Comparison of ENCODE assay signal across 8 cellular contexts in the genomic region with DNA sequence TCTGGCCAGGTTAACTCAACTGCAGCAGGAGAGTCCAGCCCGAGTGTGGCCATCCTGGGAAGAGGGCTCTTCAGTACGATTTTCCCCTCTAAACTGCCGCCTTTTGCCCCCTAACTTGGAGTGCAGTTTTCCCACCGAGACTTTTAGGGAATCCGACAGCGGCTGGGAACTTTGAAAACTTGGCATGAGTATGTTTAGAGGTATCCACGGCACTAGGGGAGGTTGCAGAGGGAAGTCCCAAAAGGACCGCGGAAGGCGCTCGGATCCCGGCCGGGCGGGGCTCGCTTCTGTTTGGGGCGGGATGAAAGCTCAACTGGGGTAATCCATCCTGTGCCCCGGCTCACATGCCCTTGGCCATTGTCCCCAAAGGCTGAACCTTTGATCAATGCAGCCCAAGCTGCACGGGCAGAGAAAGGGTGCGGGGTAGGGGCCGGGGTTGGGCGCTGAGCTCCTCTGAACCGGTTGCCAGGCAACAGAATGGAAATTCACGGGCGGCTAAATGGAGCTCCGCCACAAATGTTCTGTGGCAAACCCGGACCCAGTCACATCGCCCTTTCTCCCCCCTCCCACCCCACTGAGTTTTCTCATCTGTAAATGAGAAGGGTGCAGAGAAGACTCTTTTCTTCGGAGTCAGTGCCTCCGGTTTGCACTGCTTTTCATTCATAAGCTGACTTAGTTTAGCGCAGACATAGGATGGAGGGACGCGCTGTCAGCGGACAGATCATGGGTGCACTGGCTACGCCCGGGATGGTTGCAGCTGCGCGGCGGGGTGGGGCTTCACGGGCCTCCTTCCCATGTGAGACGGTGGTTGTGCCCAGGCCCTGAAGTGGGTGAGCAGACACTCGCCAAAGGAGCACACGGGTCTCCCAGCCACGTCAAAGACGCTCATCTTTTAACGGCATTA. TPM values are rescaled to one million over a fixed set of nuclear protein-coding genes. Genes with fewer than 3 reads are reported as not detected.
DNase-seq lines count a peak whose midpoint lies in the region; ATAC-seq and TF ChIP-seq lines count a peak whose summit lies in the region.

No MANE protein-coding gene starts in this region.

- H3K4me3 ChIP-seq in epithelial cell of proximal tubule (ENCODE audit: low read depth, low read length): peak overlapping the region; percentile 46

- ATAC-seq in GM19351 (IDR thresholded peaks at IDR 0.05; ENCODE audit: unreplicated experiment): peak; percentile 30
- ATAC-seq in SK-N-SH treated with all-trans-retinoic acid at 6 μM for 48 hours: peak; percentile 14
- ATAC-seq in GM19455 (IDR thresholded peaks at IDR 0.05; ENCODE audit: unreplicated experiment): no peak
- no peak for ATAC-seq in GM19452 (IDR thresholded peaks at IDR 0.05; ENCODE audit: unreplicated experiment)

- DNase-seq in AG20443 (ENCODE audit: low spot score) (peak; percentile 39), epithelial cell of proximal tubule (ENCODE audit: low read depth) (no peak), myocyte (ENCODE audit: low read depth) (peak; percentile 38), occipital lobe (lab: John Stamatoyannopoulos, UW) (no peak)

- TF ChIP-seq CTCF in epithelial cell of proximal tubule (conservative IDR thresholded peaks at IDR 0.05; ENCODE audit: low read depth, low read length): no peak

TF ChIP-seq in SK-N-SH treated with all-trans-retinoic acid at 6 μM for 48 hours, 23 proteins besides CTCF, POLR2A, EP300 and RAD21:
- TF ChIP-seq, protein P1, sequence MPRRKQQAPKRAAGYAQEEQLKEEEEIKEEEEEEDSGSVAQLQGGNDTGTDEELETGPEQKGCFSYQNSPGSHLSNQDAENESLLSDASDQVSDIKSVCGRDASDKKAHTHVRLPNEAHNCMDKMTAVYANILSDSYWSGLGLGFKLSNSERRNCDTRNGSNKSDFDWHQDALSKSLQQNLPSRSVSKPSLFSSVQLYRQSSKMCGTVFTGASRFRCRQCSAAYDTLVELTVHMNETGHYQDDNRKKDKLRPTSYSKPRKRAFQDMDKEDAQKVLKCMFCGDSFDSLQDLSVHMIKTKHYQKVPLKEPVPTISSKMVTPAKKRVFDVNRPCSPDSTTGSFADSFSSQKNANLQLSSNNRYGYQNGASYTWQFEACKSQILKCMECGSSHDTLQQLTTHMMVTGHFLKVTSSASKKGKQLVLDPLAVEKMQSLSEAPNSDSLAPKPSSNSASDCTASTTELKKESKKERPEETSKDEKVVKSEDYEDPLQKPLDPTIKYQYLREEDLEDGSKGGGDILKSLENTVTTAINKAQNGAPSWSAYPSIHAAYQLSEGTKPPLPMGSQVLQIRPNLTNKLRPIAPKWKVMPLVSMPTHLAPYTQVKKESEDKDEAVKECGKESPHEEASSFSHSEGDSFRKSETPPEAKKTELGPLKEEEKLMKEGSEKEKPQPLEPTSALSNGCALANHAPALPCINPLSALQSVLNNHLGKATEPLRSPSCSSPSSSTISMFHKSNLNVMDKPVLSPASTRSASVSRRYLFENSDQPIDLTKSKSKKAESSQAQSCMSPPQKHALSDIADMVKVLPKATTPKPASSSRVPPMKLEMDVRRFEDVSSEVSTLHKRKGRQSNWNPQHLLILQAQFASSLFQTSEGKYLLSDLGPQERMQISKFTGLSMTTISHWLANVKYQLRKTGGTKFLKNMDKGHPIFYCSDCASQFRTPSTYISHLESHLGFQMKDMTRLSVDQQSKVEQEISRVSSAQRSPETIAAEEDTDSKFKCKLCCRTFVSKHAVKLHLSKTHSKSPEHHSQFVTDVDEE (CRISPR knock-in tag; IDR thresholded peaks at IDR 0.05): no peak
- TF ChIP-seq CSDC2 (CRISPR knock-in tag; IDR thresholded peaks at IDR 0.05) (no peak), GLIS3 (CRISPR knock-in tag; IDR thresholded peaks at IDR 0.05) (no peak), PPARA (CRISPR knock-in tag; IDR thresholded peaks at IDR 0.05; ENCODE audit: borderline replicate concordance) (no peak), ZNF565 (CRISPR knock-in tag; conservative IDR thresholded peaks at IDR 0.05; ENCODE audit: low read depth) (no peak), BACH2 (CRISPR knock-in tag; IDR thresholded peaks at IDR 0.05; ENCODE audit: borderline replicate concordance) (no peak), ISL1 (CRISPR knock-in tag; IDR thresholded peaks at IDR 0.05) (no peak), ZNF8 (CRISPR knock-in tag; IDR thresholded peaks at IDR 0.05) (no peak), ZFP30 (CRISPR knock-in tag; IDR thresholded peaks at IDR 0.05) (no peak), OSR1 (CRISPR knock-in tag; IDR thresholded peaks at IDR 0.05) (no peak)
- TF ChIP-seq, protein P2, sequence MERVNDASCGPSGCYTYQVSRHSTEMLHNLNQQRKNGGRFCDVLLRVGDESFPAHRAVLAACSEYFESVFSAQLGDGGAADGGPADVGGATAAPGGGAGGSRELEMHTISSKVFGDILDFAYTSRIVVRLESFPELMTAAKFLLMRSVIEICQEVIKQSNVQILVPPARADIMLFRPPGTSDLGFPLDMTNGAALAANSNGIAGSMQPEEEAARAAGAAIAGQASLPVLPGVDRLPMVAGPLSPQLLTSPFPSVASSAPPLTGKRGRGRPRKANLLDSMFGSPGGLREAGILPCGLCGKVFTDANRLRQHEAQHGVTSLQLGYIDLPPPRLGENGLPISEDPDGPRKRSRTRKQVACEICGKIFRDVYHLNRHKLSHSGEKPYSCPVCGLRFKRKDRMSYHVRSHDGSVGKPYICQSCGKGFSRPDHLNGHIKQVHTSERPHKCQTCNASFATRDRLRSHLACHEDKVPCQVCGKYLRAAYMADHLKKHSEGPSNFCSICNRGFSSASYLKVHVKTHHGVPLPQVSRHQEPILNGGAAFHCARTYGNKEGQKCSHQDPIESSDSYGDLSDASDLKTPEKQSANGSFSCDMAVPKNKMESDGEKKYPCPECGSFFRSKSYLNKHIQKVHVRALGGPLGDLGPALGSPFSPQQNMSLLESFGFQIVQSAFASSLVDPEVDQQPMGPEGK (CRISPR knock-in tag; IDR thresholded peaks at IDR 0.05; ENCODE audit: borderline replicate concordance): no peak
- TF ChIP-seq, protein P3, sequence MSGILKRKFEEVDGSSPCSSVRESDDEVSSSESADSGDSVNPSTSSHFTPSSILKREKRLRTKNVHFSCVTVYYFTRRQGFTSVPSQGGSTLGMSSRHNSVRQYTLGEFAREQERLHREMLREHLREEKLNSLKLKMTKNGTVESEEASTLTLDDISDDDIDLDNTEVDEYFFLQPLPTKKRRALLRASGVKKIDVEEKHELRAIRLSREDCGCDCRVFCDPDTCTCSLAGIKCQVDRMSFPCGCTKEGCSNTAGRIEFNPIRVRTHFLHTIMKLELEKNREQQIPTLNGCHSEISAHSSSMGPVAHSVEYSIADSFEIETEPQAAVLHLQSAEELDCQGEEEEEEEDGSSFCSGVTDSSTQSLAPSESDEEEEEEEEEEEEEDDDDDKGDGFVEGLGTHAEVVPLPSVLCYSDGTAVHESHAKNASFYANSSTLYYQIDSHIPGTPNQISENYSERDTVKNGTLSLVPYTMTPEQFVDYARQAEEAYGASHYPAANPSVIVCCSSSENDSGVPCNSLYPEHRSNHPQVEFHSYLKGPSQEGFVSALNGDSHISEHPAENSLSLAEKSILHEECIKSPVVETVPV (CRISPR knock-in tag; IDR thresholded peaks at IDR 0.05): no peak
TF ChIP-seq in SK-N-SH treated with all-trans-retinoic acid at 6 μM for 48 hours: peak in this region for 0.

RNA-seq across cellular contexts. Expression of a gene that starts 2.3 kb away (rescaled TPM):
- total RNA-seq in epithelial cell of proximal tubule: 0.29 and 1.3 TPM in 2 replicates
- total RNA-seq in myocyte: 0.10 and 0.19 TPM in 2 replicates
- not detected for polyA plus RNA-seq in myocyte (2012)
- 6.9 TPM for total RNA-seq in occipital lobe

Comparison
In these comparisons a context has a peak if more than half of its experiments do, and no peak if none do; other contexts are left out.
1. DNase-seq: peak in AG20443 (single experiment) and myocyte (single experiment); none in epithelial cell of proximal tubule (single experiment) and occipital lobe (single experiment).
2. ATAC-seq: peak in GM19351 (single experiment) and SK-N-SH treated with all-trans-retinoic acid at 6 μM for 48 hours (single experiment); none in GM19455 (single experiment) and GM19452 (single experiment).